22 cellular contexts compared by ENCODE assay signal in the genomic region with DNA sequence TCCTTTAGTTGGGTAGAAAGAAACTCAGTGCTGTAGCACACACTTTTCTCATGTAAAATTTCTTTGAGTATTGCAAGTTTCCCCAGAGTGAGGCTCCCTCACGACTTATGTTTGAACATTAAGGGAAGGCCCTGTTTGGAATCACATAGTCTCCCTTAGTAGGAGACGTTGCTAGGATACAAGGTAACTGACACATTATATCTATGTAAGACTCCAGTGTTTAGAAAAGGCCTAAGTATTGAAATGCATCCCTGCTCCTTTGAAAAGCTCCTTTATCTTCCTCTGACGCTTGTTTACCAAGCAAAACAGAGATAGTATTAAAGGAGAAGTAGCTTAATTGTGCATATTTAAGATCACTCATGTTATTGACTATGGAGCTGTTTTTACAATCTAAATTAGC.
DNase-seq lines count a peak whose midpoint lies in the region; ATAC-seq and TF ChIP-seq lines count a peak whose summit lies in the region.
"Had no signal": no experiment of that assay in that cellular context is flagged by ENCODE, and none has a peak within 500 bp of the region (broad histone marks: within the 10 kb centered on the region; RNA-seq: fewer than 3 reads in every experiment).

No MANE protein-coding gene starts in this region.

- no peak overlapping the region for H3K27ac ChIP-seq in A673 (ENCODE audit: low read depth, low read length, poor library complexity, severe bottlenecking)
- H3K27ac ChIP-seq in testis = no peak overlapping the region
- H3K27ac ChIP-seq: brain microvascular endothelial cell, esophagus muscularis mucosa, RWPE1 had no signal

- DNase-seq in COLO829 (ENCODE audit: low spot score) (peak; percentile 88), NCI-H1092 treated with DMSO at 0.1 percent for 48 hours (lab: John Stamatoyannopoulos, UW) (peak; percentile 41), RPMI7951 (ENCODE audit: low read depth) (peak; percentile 24), left kidney (ENCODE audit: low read depth, low spot score) (peak; percentile 43), A673 (ENCODE audit: low spot score) (no peak), testis (no peak)
- DNase-seq: ACHN; activated CD4-positive, alpha-beta T cell treated with anti-CD3 and anti-CD28 coated beads, Interleukin-2, amount 50 U/mL, for 48 hours; activated T-cell treated with anti-CD3 and anti-CD28 coated beads, Interleukin-2, amount 50 U/mL, for 1 hour; brain microvascular endothelial cell; DND-41; NCI-H2081; stimulated activated CD4-positive, alpha-beta T cell treated with anti-CD3 and anti-CD28 coated beads, Interleukin-15, amount 100 ng/mL, for 24 hours; stimulated activated naive CD4-positive, alpha-beta T cell; SW 1271 had no signal

- H3K9me3 Mint-ChIP-seq in stimulated activated memory B cell treated with anti-CD40 and anti-IgM and Interleukin-4, amounts not matched to agents 10 μg/mL and 1 μg/mL and 100 μg/mL, for 72 hours = no peaks in the 10 kb centered on the region
- H3K9me3 Mint-ChIP-seq: activated naive CD4-positive, alpha-beta T cell treated with anti-CD3 and anti-CD28 coated beads, Interleukin-2, amount 50 U/mL, for 72 hours; CD14-positive monocyte; dendritic cell treated with granulocyte-macrophage colony-stimulating factor and Interleukin-4, amounts not matched to agents 40 ng/mL and 50 ng/mL, for 4 days had no signal

- H3K27ac Mint-ChIP-seq in stimulated activated memory B cell treated with anti-CD40 and anti-IgM and Interleukin-4, amounts not matched to agents 10 μg/mL and 1 μg/mL and 100 μg/mL, for 72 hours = no peak overlapping the region
- H3K27ac Mint-ChIP-seq: activated naive CD4-positive, alpha-beta T cell treated with anti-CD3 and anti-CD28 coated beads, Interleukin-2, amount 50 U/mL, for 72 hours; CD14-positive monocyte; dendritic cell treated with granulocyte-macrophage colony-stimulating factor and Interleukin-4, amounts not matched to agents 40 ng/mL and 50 ng/mL, for 4 days had no signal

- intact Hi-C loops in A673 (cut with micrococcal nuclease; ENCODE audit: unreplicated experiment) = no loop called here
- intact Hi-C loops in testis (cut with DNase I; ENCODE audit: low total_unique reads) = no loop called here

- no peak overlapping the region for H3K4me3 Mint-ChIP-seq in stimulated activated memory B cell treated with anti-CD40 and anti-IgM and Interleukin-4, amounts not matched to agents 10 μg/mL and 1 μg/mL and 100 μg/mL, for 72 hours
- H3K4me3 Mint-ChIP-seq: CD14-positive monocyte; dendritic cell treated with granulocyte-macrophage colony-stimulating factor and Interleukin-4, amounts not matched to agents 40 ng/mL and 50 ng/mL, for 4 days had no signal

- 49 to 61% methylated on average over 3 of the region's 3 CpGs for WGBS in testis, 2 donors

- H3K4me1 ChIP-seq in A673 (ENCODE audit: insufficient read depth, low read length, poor library complexity, severe bottlenecking) (no peaks in the 10 kb centered on the region), testis (no peaks in the 10 kb centered on the region)
- H3K4me1 ChIP-seq: esophagus muscularis mucosa had no signal

- H3K27me3 Mint-ChIP-seq in stimulated activated memory B cell treated with anti-CD40 and anti-IgM and Interleukin-4, amounts not matched to agents 10 μg/mL and 1 μg/mL and 100 μg/mL, for 72 hours = no peaks in the 10 kb centered on the region
- H3K27me3 Mint-ChIP-seq: dendritic cell treated with granulocyte-macrophage colony-stimulating factor and Interleukin-4, amounts not matched to agents 40 ng/mL and 50 ng/mL, for 4 days had no signal

- TF ChIP-seq POLR2A in testis (IDR thresholded peaks at IDR 0.05) = no peak

- H3K27me3 ChIP-seq in A673 (replicated peaks; ENCODE audit: insufficient read depth, low read depth, low read length, poor library complexity) (no peaks in the 10 kb centered on the region), testis (no peaks in the 10 kb centered on the region)
- H3K27me3 ChIP-seq: brain microvascular endothelial cell, esophagus muscularis mucosa had no signal

- POLR2A ChIA-PET in A673 (lab: Charles Lee; ENCODE audit: low non-redundant PET) = no interaction called here

- peaks cover 24% of the 10 kb centered on the region for H3K36me3 Mint-ChIP-seq in stimulated activated memory B cell treated with anti-CD40 and anti-IgM and Interleukin-4, amounts not matched to agents 10 μg/mL and 1 μg/mL and 100 μg/mL, for 72 hours
- H3K36me3 Mint-ChIP-seq: activated naive CD4-positive, alpha-beta T cell treated with anti-CD3 and anti-CD28 coated beads, Interleukin-2, amount 50 U/mL, for 72 hours had no signal

- no peak for ATAC-seq in HG03442 (IDR thresholded peaks at IDR 0.05; ENCODE audit: unreplicated experiment)
- ATAC-seq in stimulated activated memory B cell treated with anti-CD40 and anti-IgM and Interleukin-4, amounts not matched to agents 10 μg/mL and 1 μg/mL and 100 μg/mL, for 72 hours = no peak
- ATAC-seq: activated naive CD4-positive, alpha-beta T cell treated with anti-CD3 and anti-CD28 coated beads, Interleukin-2, amount 50 U/mL, for 72 hours had no signal

- no peaks in the 10 kb centered on the region for H3K4me1 Mint-ChIP-seq in stimulated activated memory B cell treated with anti-CD40 and anti-IgM and Interleukin-4, amounts not matched to agents 10 μg/mL and 1 μg/mL and 100 μg/mL, for 72 hours
- H3K4me1 Mint-ChIP-seq: CD14-positive monocyte had no signal

- TF ChIP-seq CTCF in A673 (conservative IDR thresholded peaks at IDR 0.05; ENCODE audit: low read depth, low read length) (no peak), testis (IDR thresholded peaks at IDR 0.05) (no peak)

- no TSS peak for BruUV-seq in A673 (replicated peaks; lab: Mats Ljungman, UMichigan)

- no peak overlapping the region for H3K4me3 ChIP-seq in A673 (ENCODE audit: low read depth, low read length, poor library complexity, severe bottlenecking)
- no peak overlapping the region for H3K4me3 ChIP-seq in testis
- H3K4me3 ChIP-seq: esophagus muscularis mucosa had no signal

- H3K9me3 ChIP-seq in A673 (ENCODE audit: low read depth, low read length, poor library complexity, severe bottlenecking) = no peaks in the 10 kb centered on the region
- no peaks in the 10 kb centered on the region for H3K9me3 ChIP-seq in testis
- H3K9me3 ChIP-seq: esophagus muscularis mucosa had no signal

- CTCF ChIA-PET in A673 (lab: Charles Lee) = no interaction called here

- no peaks in the 10 kb centered on the region for H3K36me3 ChIP-seq in A673 (ENCODE audit: insufficient read depth, low read length, poor library complexity, severe bottlenecking)
- no peaks in the 10 kb centered on the region for H3K36me3 ChIP-seq in testis (ENCODE audit: low read depth, missing control alignments)
- H3K36me3 ChIP-seq: brain microvascular endothelial cell had no signal

Comparison
In these comparisons a context has a peak if more than half of its experiments do, and no peak if none do; other contexts are left out.
1. DNase-seq: peak in COLO829 (single experiment), NCI-H1092 treated with DMSO at 0.1 percent for 48 hours (single experiment), RPMI7951 (single experiment) and left kidney (single experiment); none in A673 (single experiment) and testis (single experiment).